Comparison of ENCODE assay signal across 16 cellular contexts in genomic region chr12:27208414-27208750, GRCh38. TPM values are rescaled to one million over a fixed set of nuclear protein-coding genes. Genes with fewer than 3 reads are reported as not detected.
DNase-seq lines count a peak whose midpoint lies in the region; ATAC-seq and TF ChIP-seq lines count a peak whose summit lies in the region.
"Had no signal": no experiment of that assay in that cellular context is flagged by ENCODE, and none has a peak within 500 bp of the region (broad histone marks: within the 10 kb centered on the region; RNA-seq: fewer than 3 reads in every experiment).

No MANE protein-coding gene starts in this region.

- no peak for TF ChIP-seq CTCF in lower lobe of right lung (IDR thresholded peaks at IDR 0.05)

- ATAC-seq in GM18867 (IDR thresholded peaks at IDR 0.05; ENCODE audit: unreplicated experiment) (peak; percentile 10), GM21381 (IDR thresholded peaks at IDR 0.05; ENCODE audit: unreplicated experiment) (peak; percentile 13), HG02870 (IDR thresholded peaks at IDR 0.05; ENCODE audit: unreplicated experiment) (peak; percentile 32), HG03521 (IDR thresholded peaks at IDR 0.05; ENCODE audit: unreplicated experiment) (peak; percentile 13), lower lobe of right lung (no peak)
- ATAC-seq: activated CD8-positive, alpha-beta T cell treated with anti-CD3 and anti-CD28 coated beads, Interleukin-2, amount 10 ng/mL, durations not matched to agents 7 days and 5 days; HCT116; sciatic nerve had no signal

- in situ Hi-C loops in HAP-1 (cut with MboI; ENCODE audit: low sequenced_read_pairs), result no loop called here

- H3K36me3 ChIP-seq in HAP-1 (replicated peaks) (no peaks in the 10 kb centered on the region), lower lobe of right lung (no peaks in the 10 kb centered on the region)
- H3K36me3 ChIP-seq: SJSA1 had no signal

- peaks cover 1% of the 10 kb centered on the region for H3K27me3 Mint-ChIP-seq in activated T-helper 1 cell treated with anti-CD3 and anti-CD28 coated beads, Interleukin-12 subunit alpha, Interleukin-12 subunit beta, Interleukin-2, Interleukin-4 antibody, amounts not matched to agents 30 ng/mL and 10 ng/mL and 1 ng/mL, durations not matched to agents 14 hours and 24 hours and 36 hours (ENCODE audit: insufficient read depth)
- H3K27me3 Mint-ChIP-seq: B cell had no signal

- peaks cover 28% of the 10 kb centered on the region for H3K4me1 Mint-ChIP-seq in activated T-helper 1 cell treated with anti-CD3 and anti-CD28 coated beads, Interleukin-12 subunit alpha, Interleukin-12 subunit beta, Interleukin-2, Interleukin-4 antibody, amounts not matched to agents 30 ng/mL and 10 ng/mL and 1 ng/mL, durations not matched to agents 14 hours and 24 hours and 36 hours (ENCODE audit: low read depth)
- H3K4me1 Mint-ChIP-seq: brain had no signal

- H3K9me3 ChIP-seq in HAP-1 (no peaks in the 10 kb centered on the region), lower lobe of right lung (peaks cover 8% of the 10 kb centered on the region)
- H3K9me3 ChIP-seq: SJSA1 had no signal

- no peak overlapping the region for H3K27ac Mint-ChIP-seq in activated T-helper 1 cell treated with anti-CD3 and anti-CD28 coated beads, Interleukin-12 subunit alpha, Interleukin-12 subunit beta, Interleukin-2, Interleukin-4 antibody, amounts not matched to agents 30 ng/mL and 10 ng/mL and 1 ng/mL, durations not matched to agents 14 hours and 24 hours and 36 hours
- H3K27ac Mint-ChIP-seq: activated CD8-positive, alpha-beta T cell treated with anti-CD3 and anti-CD28 coated beads, Interleukin-2, amount 10 ng/mL, durations not matched to agents 7 days and 5 days; B cell; brain had no signal

- peaks cover 8% of the 10 kb centered on the region for H3K36me3 Mint-ChIP-seq in activated T-helper 1 cell treated with anti-CD3 and anti-CD28 coated beads, Interleukin-12 subunit alpha, Interleukin-12 subunit beta, Interleukin-2, Interleukin-4 antibody, amounts not matched to agents 30 ng/mL and 10 ng/mL and 1 ng/mL, durations not matched to agents 14 hours and 24 hours and 36 hours (ENCODE audit: low read depth)
- H3K36me3 Mint-ChIP-seq: brain had no signal

- H3K4me3 ChIP-seq in HAP-1 (no peak overlapping the region), lower lobe of right lung (no peak overlapping the region)
- H3K4me3 ChIP-seq: SJSA1 had no signal

- H3K9me3 Mint-ChIP-seq in activated T-helper 1 cell treated with anti-CD3 and anti-CD28 coated beads, Interleukin-12 subunit alpha, Interleukin-12 subunit beta, Interleukin-2, Interleukin-4 antibody, amounts not matched to agents 30 ng/mL and 10 ng/mL and 1 ng/mL, durations not matched to agents 14 hours and 24 hours and 36 hours, result peaks cover 16% of the 10 kb centered on the region

- no peak overlapping the region for H3K4me3 Mint-ChIP-seq in activated T-helper 1 cell treated with anti-CD3 and anti-CD28 coated beads, Interleukin-12 subunit alpha, Interleukin-12 subunit beta, Interleukin-2, Interleukin-4 antibody, amounts not matched to agents 30 ng/mL and 10 ng/mL and 1 ng/mL, durations not matched to agents 14 hours and 24 hours and 36 hours
- H3K4me3 Mint-ChIP-seq: activated CD8-positive, alpha-beta T cell treated with anti-CD3 and anti-CD28 coated beads, Interleukin-2, amount 10 ng/mL, durations not matched to agents 7 days and 5 days; B cell; brain had no signal

- H3K27ac ChIP-seq in lower lobe of right lung, result no peak overlapping the region
- H3K27ac ChIP-seq: SJSA1 had no signal

- DNase-seq in HAP-1 (ENCODE audit: low spot score in 2 of 2) (no peak), lower lobe of right lung (no peak), SHP77 (lab: John Stamatoyannopoulos, UW) (no peak)
- no peak for DNase-seq in activated T-helper 1 cell treated with anti-CD3 and anti-CD28 coated beads, Interleukin-12 subunit alpha, Interleukin-12 subunit beta, Interleukin-2, Interleukin-4 antibody, amounts not matched to agents 30 ng/mL and 10 ng/mL and 1 ng/mL, durations not matched to agents 14 hours and 24 hours and 36 hours (ENCODE audit: low spot score)
- DNase-seq: activated CD8-positive, alpha-beta T cell treated with anti-CD3 and anti-CD28 coated beads, Interleukin-2, amount 10 ng/mL, durations not matched to agents 7 days and 5 days; activated gamma-delta T cell; NCI-H2171 had no signal

- no peaks in the 10 kb centered on the region for H3K27me3 ChIP-seq in HAP-1 (ENCODE audit: low read depth)
- no peaks in the 10 kb centered on the region for H3K27me3 ChIP-seq in lower lobe of right lung (ENCODE audit: low read depth)
- H3K27me3 ChIP-seq: SJSA1 had no signal

- intact Hi-C loops in activated T-helper 1 cell treated with anti-CD3 and anti-CD28 coated beads, Interleukin-12 subunit alpha, Interleukin-12 subunit beta, Interleukin-2, Interleukin-4 antibody, amounts not matched to agents 30 ng/mL and 10 ng/mL and 1 ng/mL, durations not matched to agents 14 hours and 24 hours and 36 hours (cut with micrococcal nuclease), result loop anchor here (1.0 to 2.0 kb wide), 4 partner anchors 23 to 68 kb away; no protein-coding TSS in a partner anchor
- intact Hi-C loops in lower lobe of right lung (cut with DNase I), result no loop called here

- H3K4me1 ChIP-seq in HAP-1 (no peaks in the 10 kb centered on the region), lower lobe of right lung (no peaks in the 10 kb centered on the region)
- H3K4me1 ChIP-seq: SJSA1 had no signal

RNA-seq across cellular contexts. Expression of gene STK38L, which starts 35.7 kb away (rescaled TPM):
- total RNA-seq in activated T-helper 1 cell treated with anti-CD3 and anti-CD28 coated beads, Interleukin-12 subunit alpha, Interleukin-12 subunit beta, Interleukin-2, Interleukin-4 antibody, amounts not matched to agents 30 ng/mL and 10 ng/mL and 1 ng/mL, durations not matched to agents 14 hours and 24 hours and 36 hours, result 20.5 and 23.3 TPM in 2 replicates
- 22.2 TPM for total RNA-seq in lower lobe of right lung

Comparison
In these comparisons a context has a peak if more than half of its experiments do, and no peak if none do; other contexts are left out.
1. ATAC-seq: peak in GM18867 (single experiment), GM21381 (single experiment), HG02870 (single experiment) and HG03521 (single experiment); none in lower lobe of right lung (0 of 2).